In the genomic region with DNA sequence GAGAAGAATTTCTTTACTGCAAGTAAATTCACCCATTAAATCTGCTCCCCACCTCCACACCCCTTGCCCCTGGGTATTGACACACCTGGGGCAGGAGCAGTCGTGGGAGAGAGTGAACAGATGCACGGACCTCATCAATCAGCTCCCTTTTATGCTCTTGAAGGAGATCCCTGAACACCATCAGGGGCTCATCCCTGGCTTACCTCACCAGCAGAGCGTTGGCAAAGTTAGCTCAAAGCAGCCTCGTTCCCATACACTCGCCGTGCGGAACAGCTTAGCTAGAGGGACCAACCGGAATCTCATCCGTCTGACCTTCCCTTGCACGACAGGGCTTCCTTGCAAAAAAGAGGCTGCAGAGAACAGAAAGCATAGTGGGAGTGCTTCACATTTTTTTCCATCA, we compare ENCODE assay signal across 24 cellular contexts.
"Had no signal": no experiment of that assay in that cellular context is flagged by ENCODE, and none has a peak within 500 bp of the region (broad histone marks: within the 10 kb centered on the region; RNA-seq: fewer than 3 reads in every experiment).

No MANE protein-coding gene starts in this region.

- H3K27me3 ChIP-seq: brain microvascular endothelial cell, esophagus muscularis mucosa, hepatocyte, left lung, upper lobe of right lung had no signal

- H3K27ac ChIP-seq: brain microvascular endothelial cell, esophagus muscularis mucosa, hepatocyte, left lung, thoracic aorta, upper lobe of right lung had no signal

- H3K27ac Mint-ChIP-seq: activated CD8-positive, alpha-beta T cell treated with anti-CD3 and anti-CD28 coated beads, Interleukin-2, amount 10 ng/mL, durations not matched to agents 7 days and 5 days; activated naive CD4-positive, alpha-beta T cell treated with anti-CD3 and anti-CD28 coated beads, Interleukin-2, amount 50 U/mL, for 24 hours; activated T-helper 1 cell treated with anti-CD3 and anti-CD28 coated beads, Interleukin-12 subunit alpha, Interleukin-12 subunit beta, Interleukin-2, Interleukin-4 antibody, amounts not matched to agents 30 ng/mL and 10 ng/mL and 1 ng/mL, durations not matched to agents 14 hours and 24 hours and 36 hours; immature natural killer cell; natural killer cell had no signal

- H3K36me3 Mint-ChIP-seq: activated naive CD4-positive, alpha-beta T cell treated with anti-CD3 and anti-CD28 coated beads, Interleukin-2, amount 50 U/mL, for 24 hours; immature natural killer cell; natural killer cell had no signal

- H3K4me3 Mint-ChIP-seq: activated CD8-positive, alpha-beta T cell treated with anti-CD3 and anti-CD28 coated beads, Interleukin-2, amount 10 ng/mL, durations not matched to agents 7 days and 5 days; activated naive CD4-positive, alpha-beta T cell treated with anti-CD3 and anti-CD28 coated beads, Interleukin-2, amount 50 U/mL, for 24 hours; activated T-helper 1 cell treated with anti-CD3 and anti-CD28 coated beads, Interleukin-12 subunit alpha, Interleukin-12 subunit beta, Interleukin-2, Interleukin-4 antibody, amounts not matched to agents 30 ng/mL and 10 ng/mL and 1 ng/mL, durations not matched to agents 14 hours and 24 hours and 36 hours; immature natural killer cell; natural killer cell had no signal

- H3K4me1 Mint-ChIP-seq: activated naive CD4-positive, alpha-beta T cell treated with anti-CD3 and anti-CD28 coated beads, Interleukin-2, amount 50 U/mL, for 24 hours; immature natural killer cell; natural killer cell had no signal

- H3K9me3 ChIP-seq: esophagus muscularis mucosa, left lung, thoracic aorta, upper lobe of right lung had no signal

- H2AFZ ChIP-seq: hepatocyte had no signal

- H3K79me2 ChIP-seq: hepatocyte had no signal

- DNase-seq: activated CD4-positive, alpha-beta T cell treated with anti-CD3 and anti-CD28 coated beads for 1 hour; activated CD4-positive, alpha-beta T cell treated with anti-CD3 and anti-CD28 coated beads, Interleukin-2, amount 50 U/mL, for 1 hour; activated CD8-positive, alpha-beta T cell treated with anti-CD3 and anti-CD28 coated beads, Interleukin-2, amount 10 ng/mL, durations not matched to agents 7 days and 5 days; activated gamma-delta T cell treated with Interleukin-2 at 50 U/mL for 16 hours; aorta; brain microvascular endothelial cell; central memory CD4-positive, alpha-beta T cell; effector memory CD4-positive, alpha-beta T cell; glutamatergic neuron; immature natural killer cell; natural killer cell; stimulated activated CD4-positive, alpha-beta T cell treated with anti-CD3 and anti-CD28 coated beads, Interleukin-4, amount 100 ng/mL, for 24 hours; stimulated activated naive CD4-positive, alpha-beta T cell treated with Interleukin-2 at 50 U/mL for 16 hours; upper lobe of right lung had no signal

- H3K4me3 ChIP-seq: esophagus muscularis mucosa, hepatocyte, left lung, lung, thoracic aorta, upper lobe of right lung had no signal

- H3K36me3 ChIP-seq: brain microvascular endothelial cell, esophagus muscularis mucosa, left lung, thoracic aorta, upper lobe of right lung had no signal

- H3K9me3 Mint-ChIP-seq: activated naive CD4-positive, alpha-beta T cell treated with anti-CD3 and anti-CD28 coated beads, Interleukin-2, amount 50 U/mL, for 24 hours; activated T-helper 1 cell treated with anti-CD3 and anti-CD28 coated beads, Interleukin-12 subunit alpha, Interleukin-12 subunit beta, Interleukin-2, Interleukin-4 antibody, amounts not matched to agents 30 ng/mL and 10 ng/mL and 1 ng/mL, durations not matched to agents 14 hours and 24 hours and 36 hours had no signal

- FAIRE-seq: endothelial cell of umbilical vein, frontal cortex, TTC549 had no signal

- H3K4me1 ChIP-seq: esophagus muscularis mucosa, left lung, upper lobe of right lung had no signal
